Comparison of ENCODE assay signal across 8 cellular contexts in genomic region chr7:143263266-143264195, GRCh38. TPM values are rescaled to one million over a fixed set of nuclear protein-coding genes. Genes with fewer than 3 reads are reported as not detected.
DNase-seq lines count a peak whose midpoint lies in the region; ATAC-seq and TF ChIP-seq lines count a peak whose summit lies in the region.

TSS of gene GSTK1 (plus strand) at chr7:143263441. CDS start at chr7:143263514, 73 bp downstream.

- TF ChIP-seq CTCF in endodermal cell (conservative IDR thresholded peaks at IDR 0.05), result no peak

- ATAC-seq in GM19324 (IDR thresholded peaks at IDR 0.05; ENCODE audit: low FRiP score, unreplicated experiment) (peak; percentile 99), HG03457 (IDR thresholded peaks at IDR 0.05; ENCODE audit: unreplicated experiment) (peak; percentile 98)

- no peaks in the 10 kb centered on the region for H3K27me3 ChIP-seq in endodermal cell (ENCODE audit: control insufficient read depth, insufficient read depth, low read length, poor library complexity, severe bottlenecking)

- H3K9me3 Mint-ChIP-seq in endodermal cell, result peaks cover 2% of the 10 kb centered on the region

- H3K36me3 ChIP-seq in endodermal cell (ENCODE audit: control insufficient read depth, insufficient read depth, low read length) (peaks cover 14% of the 10 kb centered on the region), mesodermal cell (ENCODE audit: control insufficient read depth, insufficient read depth, low read length) (peaks cover 25% of the 10 kb centered on the region)

- H3K36me3 Mint-ChIP-seq in endodermal cell (ENCODE audit: low read depth), result peaks cover 12% of the 10 kb centered on the region

- peak within 1 kb of the TSS; percentile 91 for H3K4me3 Mint-ChIP-seq in endodermal cell

- no peaks in the 10 kb centered on the region for H3K4me1 ChIP-seq in endodermal cell (ENCODE audit: control insufficient read depth, insufficient read depth, low read length)
- H3K4me1 ChIP-seq in mesodermal cell (ENCODE audit: control insufficient read depth, insufficient read depth, low read length, poor library complexity, severe bottlenecking), result no peaks in the 10 kb centered on the region

- 11 to 12% methylated on average over 30 to 48 of the region's 48 CpGs for WGBS in endodermal cell (ENCODE audit: insufficient coverage in 1 of 2, insufficient read length in 1 of 2), 2 experiments
- WGBS in mesodermal cell (ENCODE audit: insufficient coverage in 2 of 2), 2 experiments, result 7 to 11% methylated on average over 36 to 39 of the region's 48 CpGs

- peak within 1 kb of the TSS; percentile 32 for H3K27ac ChIP-seq in endodermal cell (ENCODE audit: low read depth, low read length)
- peak within 1 kb of the TSS; percentile 36 for H3K27ac ChIP-seq in mesodermal cell (ENCODE audit: low read depth, low read length, severe bottlenecking)

- H3K9ac ChIP-seq in endodermal cell (ENCODE audit: extremely low read depth, low read length, poor library complexity, severe bottlenecking), result peak within 1 kb of the TSS; percentile 74

- H3K9me3 ChIP-seq in endodermal cell (ENCODE audit: control insufficient read depth, low read length) (peaks cover 7% of the 10 kb centered on the region), mesodermal cell (ENCODE audit: control insufficient read depth, low read length) (no peaks in the 10 kb centered on the region)

- H3K4me1 Mint-ChIP-seq in endodermal cell, result peaks cover 5% of the 10 kb centered on the region

- peak within 1 kb of the TSS; percentile 95 for H3K4me3 ChIP-seq in endodermal cell (ENCODE audit: low read length)
- peak within 1 kb of the TSS; percentile 65 for H3K4me3 ChIP-seq in mesodermal cell (ENCODE audit: extremely low read depth, insufficient read depth, low read length, poor library complexity, severe bottlenecking)

- DNase-seq in CD1c-positive myeloid dendritic cell (ENCODE audit: extremely low spot score), result peak; percentile 82
- peak; percentile 26 for DNase-seq in NOMO-1 treated with dmso at 0.1 percent for 144 hours (lab: John Stamatoyannopoulos, UW; ENCODE audit: unreplicated experiment)
- DNase-seq in activated CD8-positive, alpha-beta memory T cell treated with anti-CD3 and anti-CD28 coated beads, Interleukin-2, amount 50 U/mL, for 1 hour (ENCODE audit: extremely low read depth), result peak; percentile 32
- peak; percentile 92 for DNase-seq in endodermal cell
- DNase-seq in stimulated activated CD8-positive, alpha-beta memory T cell treated with anti-CD3 and anti-CD28 coated beads, Interleukin-15, amount 100 ng/mL, for 4 hours (ENCODE audit: low read depth in 2 of 2), result peak; percentile 60

- peaks cover 5% of the 10 kb centered on the region for H3K27me3 Mint-ChIP-seq in endodermal cell (ENCODE audit: insufficient read depth)

- H3K27ac Mint-ChIP-seq in endodermal cell, result peak within 1 kb of the TSS; percentile 94

RNA-seq across cellular contexts. Expression of gene GSTK1, which starts in this region (rescaled TPM):
- 10 to 100 TPM; 61.1 to 75.0 TPM for total RNA-seq in endodermal cell
- polyA plus RNA-seq in endodermal cell (2013, experiment 1 of 2), result 69.1 TPM
- polyA plus RNA-seq in endodermal cell (2013, experiment 2 of 2), result 62.2 TPM
- polyA plus RNA-seq in mesodermal cell (2013, experiment 1 of 2), result 89.5 TPM
- 79.0 TPM for polyA plus RNA-seq in mesodermal cell (2013, experiment 2 of 2)

Comparison
In these comparisons a context has a peak if more than half of its experiments do, and no peak if none do; other contexts are left out.
1. Peak in every context shown above with its lines: DNase-seq, ATAC-seq, H3K4me3 ChIP-seq and H3K27ac ChIP-seq.
2. DNase-seq: peak in every context shown above with its lines; median percentile 92 in endodermal cell; 82 in CD1c-positive myeloid dendritic cell; 60 in stimulated activated CD8-positive, alpha-beta memory T cell treated with anti-CD3 and anti-CD28 coated beads, Interleukin-15, amount 100 ng/mL, for 4 hours; 32 in activated CD8-positive, alpha-beta memory T cell treated with anti-CD3 and anti-CD28 coated beads, Interleukin-2, amount 50 U/mL, for 1 hour; 26 in NOMO-1 treated with dmso at 0.1 percent for 144 hours.